ENCODE assay signal across 12 cellular contexts in genomic region chr18:79490593-79491551, GRCh38.
DNase-seq lines count a peak whose midpoint lies in the region; ATAC-seq and TF ChIP-seq lines count a peak whose summit lies in the region.
"Had no signal": no experiment of that assay in that cellular context is flagged by ENCODE, and none has a peak within 500 bp of the region (broad histone marks: within the 10 kb centered on the region; RNA-seq: fewer than 3 reads in every experiment).

No MANE protein-coding gene starts in this region.

- no peaks in the 10 kb centered on the region for H3K27me3 Mint-ChIP-seq in activated naive CD8-positive, alpha-beta T cell treated with anti-CD3 and anti-CD28 coated beads, Interleukin-2, amount 50 U/mL, for 24 hours
- H3K27me3 Mint-ChIP-seq in naive thymus-derived CD8-positive, alpha-beta T cell: no peaks in the 10 kb centered on the region

- H3K4me3 ChIP-seq in heart right ventricle: no peak overlapping the region
- no peak overlapping the region for H3K4me3 ChIP-seq in suprapubic skin
- H3K4me3 ChIP-seq: adrenal gland had no signal

- no peaks in the 10 kb centered on the region for H3K27me3 ChIP-seq in heart right ventricle
- H3K27me3 ChIP-seq in suprapubic skin: no peaks in the 10 kb centered on the region
- H3K27me3 ChIP-seq: adrenal gland had no signal

- H3K4me1 ChIP-seq in heart right ventricle: peaks cover 0 to 4% (median 0%) of the 10 kb centered on the region in 9 donors
- peaks cover 3% of the 10 kb centered on the region for H3K4me1 ChIP-seq in suprapubic skin
- H3K4me1 ChIP-seq: adrenal gland, parathyroid adenoma had no signal

- peaks cover 24% of the 10 kb centered on the region for H3K4me1 Mint-ChIP-seq in activated naive CD8-positive, alpha-beta T cell treated with anti-CD3 and anti-CD28 coated beads, Interleukin-2, amount 50 U/mL, for 24 hours
- H3K4me1 Mint-ChIP-seq in naive thymus-derived CD8-positive, alpha-beta T cell: peaks cover 10 to 23% (median 14%) of the 10 kb centered on the region in 4 donors

- no peaks in the 10 kb centered on the region for H3K9me3 ChIP-seq in heart right ventricle
- H3K9me3 ChIP-seq in suprapubic skin: no peaks in the 10 kb centered on the region
- H3K9me3 ChIP-seq: adrenal gland had no signal

- TF ChIP-seq EP300 in suprapubic skin (IDR thresholded peaks at IDR 0.05): no peak

- H3K4me3 Mint-ChIP-seq in activated naive CD8-positive, alpha-beta T cell treated with anti-CD3 and anti-CD28 coated beads, Interleukin-2, amount 50 U/mL, for 24 hours: no peak overlapping the region
- peak overlapping the region in 1 of 10 donors; percentile 38 for H3K4me3 Mint-ChIP-seq in naive thymus-derived CD8-positive, alpha-beta T cell

- no peak overlapping the region for H3K27ac ChIP-seq in heart right ventricle
- no peak overlapping the region for H3K27ac ChIP-seq in suprapubic skin
- H3K27ac ChIP-seq: adrenal gland, parathyroid adenoma had no signal

- H3K27ac Mint-ChIP-seq in activated naive CD8-positive, alpha-beta T cell treated with anti-CD3 and anti-CD28 coated beads, Interleukin-2, amount 50 U/mL, for 24 hours: peak overlapping the region; percentile 76
- H3K27ac Mint-ChIP-seq in naive thymus-derived CD8-positive, alpha-beta T cell: peak overlapping the region in 8 of 10 donors; percentile 17 to 87 (median 67)

- no peak for ATAC-seq in Right ventricle myocardium superior (ENCODE audit: poor library complexity)
- no peak for ATAC-seq in heart right ventricle
- no peak for ATAC-seq in activated naive CD8-positive, alpha-beta T cell treated with anti-CD3 and anti-CD28 coated beads, Interleukin-2, amount 50 U/mL, for 24 hours
- no peak for ATAC-seq in naive thymus-derived CD8-positive, alpha-beta T cell
- ATAC-seq in GM21381 (IDR thresholded peaks at IDR 0.05; ENCODE audit: unreplicated experiment): no peak

- H3K9me3 Mint-ChIP-seq in activated naive CD8-positive, alpha-beta T cell treated with anti-CD3 and anti-CD28 coated beads, Interleukin-2, amount 50 U/mL, for 24 hours: no peaks in the 10 kb centered on the region
- H3K9me3 Mint-ChIP-seq in naive thymus-derived CD8-positive, alpha-beta T cell: no peaks in the 10 kb centered on the region

- POLR2A ChIA-PET in naive thymus-derived CD8-positive, alpha-beta T cell (lab: Charles Lee): no interaction called here

- DNase-seq in Right ventricle myocardium superior (peak; percentile 31), heart right ventricle (no peak), suprapubic skin (ENCODE audit: low spot score in 2 of 2) (peak; percentile 61 to 79), HuH-7 (ENCODE audit: low spot score) (no peak), SK-N-DZ (ENCODE audit: low spot score) (no peak)
- DNase-seq in activated naive CD8-positive, alpha-beta T cell treated with anti-CD3 and anti-CD28 coated beads, Interleukin-2, amount 50 U/mL, for 24 hours: no peak
- DNase-seq in naive thymus-derived CD8-positive, alpha-beta T cell: peak in 1 of 10 donors; percentile 30
- DNase-seq: NCI-H1092, NCI-H774 had no signal

- 89 to 96% methylated on average over 42 of the region's 42 CpGs for WGBS in heart right ventricle, 2 donors
- 91% methylated on average over 31 of the region's 42 CpGs for WGBS in suprapubic skin

- no peak for TF ChIP-seq CTCF in heart right ventricle (IDR thresholded peaks at IDR 0.05)
- no peak for TF ChIP-seq CTCF in suprapubic skin (IDR thresholded peaks at IDR 0.05)

- intact Hi-C loops in Right ventricle myocardium superior (cut with DNase I): no loop called here
- intact Hi-C loops in heart right ventricle (cut with DNase I): no loop called here

- no peak for TF ChIP-seq POLR2A in suprapubic skin (IDR thresholded peaks at IDR 0.05)

- H3K36me3 Mint-ChIP-seq in activated naive CD8-positive, alpha-beta T cell treated with anti-CD3 and anti-CD28 coated beads, Interleukin-2, amount 50 U/mL, for 24 hours (ENCODE audit: low read depth): peaks cover 20% of the 10 kb centered on the region
- H3K36me3 Mint-ChIP-seq in naive thymus-derived CD8-positive, alpha-beta T cell: peaks cover 0 to 50% (median 10%) of the 10 kb centered on the region in 3 donors

- H3K36me3 ChIP-seq in heart right ventricle (peaks cover 0 to 48% (median 14%) of the 10 kb centered on the region in 9 donors), suprapubic skin (peaks cover 53% of the 10 kb centered on the region)

Comparison
In these comparisons a context has a peak if more than half of its experiments do, and no peak if none do; other contexts are left out.
1. DNase-seq: peak in Right ventricle myocardium superior (single experiment) and suprapubic skin (2 of 2); none in heart right ventricle (0 of 2), activated naive CD8-positive, alpha-beta T cell treated with anti-CD3 and anti-CD28 coated beads, Interleukin-2, amount 50 U/mL, for 24 hours (single experiment), HuH-7 (single experiment) and SK-N-DZ (single experiment).